1 cellular context compared by ENCODE assay signal in genomic region chr3:132911741-132912415, GRCh38.
TF ChIP-seq lines count a peak whose summit lies in the region.

No MANE protein-coding gene starts in this region.

TF ChIP-seq in K562, 482 proteins besides CTCF, POLR2A, EP300 and RAD21 (continued from another document and continues in another):
- TF ChIP-seq FOXO4 (CRISPR knock-in tag; IDR thresholded peaks at IDR 0.05), result no peak
- TF ChIP-seq RFX1 (IDR thresholded peaks at IDR 0.05), result no peak
- TF ChIP-seq ESRRA (IDR thresholded peaks at IDR 0.05; ENCODE audit: borderline replicate concordance, low read depth), result no peak
- no peak for TF ChIP-seq ZNF76 (CRISPR knock-in tag; IDR thresholded peaks at IDR 0.05; ENCODE audit: borderline replicate concordance)
- no peak for TF ChIP-seq MGA (IDR thresholded peaks at IDR 0.05)
- peak; percentile 38; the same call in 1 of the 2 replicates for TF ChIP-seq SMARCA4 (IDR thresholded peaks at IDR 0.05)
- TF ChIP-seq JUND (IDR thresholded peaks at IDR 0.05; ENCODE audit: borderline replicate concordance, low read depth, low read length), result no peak
- peak; percentile 17; the same call in 1 of the 3 replicates for TF ChIP-seq JUND (tag; IDR thresholded peaks at IDR 0.05; ENCODE audit: borderline replicate concordance, low read depth, low read length)
- TF ChIP-seq ZNF395 (CRISPR knock-in tag; IDR thresholded peaks at IDR 0.05), result 0 out of 2 replicates have a peak, but pooled peaks have one; percentile 30
- TF ChIP-seq NFATC3 (IDR thresholded peaks at IDR 0.05), result no peak
- no peak for TF ChIP-seq THRAP3 (IDR thresholded peaks at IDR 0.05; ENCODE audit: borderline replicate concordance)
- TF ChIP-seq ZNF146 (CRISPR knock-in tag; IDR thresholded peaks at IDR 0.05; ENCODE audit: unreplicated experiment), result no peak
- no peak for TF ChIP-seq SMAD1 (IDR thresholded peaks at IDR 0.05; ENCODE audit: low read depth, low read length, partially characterized antibody)
- TF ChIP-seq TAL1 (IDR thresholded peaks at IDR 0.05), result no peak
- TF ChIP-seq CAMTA2 (CRISPR knock-in tag; conservative IDR thresholded peaks at IDR 0.05), result no peak
- no peak for TF ChIP-seq E2F5 (CRISPR knock-in tag; IDR thresholded peaks at IDR 0.05)
- no peak for TF ChIP-seq ETS2 (tag; IDR thresholded peaks at IDR 0.05; ENCODE audit: borderline replicate concordance, poor library complexity, severe bottlenecking)
- TF ChIP-seq MEIS2 (IDR thresholded peaks at IDR 0.05; ENCODE audit: partially characterized antibody), result peak; percentile 19
- no peak for TF ChIP-seq MTA1 (IDR thresholded peaks at IDR 0.05; ENCODE audit: borderline replicate concordance)
- TF ChIP-seq ZNF134 (CRISPR knock-in tag; conservative IDR thresholded peaks at IDR 0.05), result no peak
- no peak for TF ChIP-seq TEAD2 (tag; IDR thresholded peaks at IDR 0.05)
- TF ChIP-seq ZNF12 (CRISPR knock-in tag; IDR thresholded peaks at IDR 0.05), result no peak
- peak; percentile 15; the same call in 1 of the 2 replicates for TF ChIP-seq MAFK (IDR thresholded peaks at IDR 0.05; ENCODE audit: low read length)
- no peak for TF ChIP-seq MBD2 (IDR thresholded peaks at IDR 0.05; ENCODE audit: borderline replicate concordance, low read depth)
- TF ChIP-seq HMGXB4 (CRISPR knock-in tag; IDR thresholded peaks at IDR 0.05), result no peak
- no peak for TF ChIP-seq ZNF407 (IDR thresholded peaks at IDR 0.05; ENCODE audit: low read depth)
- TF ChIP-seq MYBL2 (IDR thresholded peaks at IDR 0.05; ENCODE audit: low read depth), result no peak
- no peak for TF ChIP-seq MYBL2 (CRISPR knock-in tag; IDR thresholded peaks at IDR 0.05; ENCODE audit: borderline replicate concordance)
- TF ChIP-seq ZNF589 (CRISPR knock-in tag; IDR thresholded peaks at IDR 0.05; ENCODE audit: low read depth), result 0 out of 2 replicates have a peak, but pooled peaks have one; percentile 31
- TF ChIP-seq ZNF561 (CRISPR knock-in tag; conservative IDR thresholded peaks at IDR 0.05), result no peak
- TF ChIP-seq NCOA1 (IDR thresholded peaks at IDR 0.05; ENCODE audit: low read depth), result no peak
- no peak for TF ChIP-seq TAF15 (IDR thresholded peaks at IDR 0.05; ENCODE audit: low read depth, low read length)
